In the genomic region with DNA sequence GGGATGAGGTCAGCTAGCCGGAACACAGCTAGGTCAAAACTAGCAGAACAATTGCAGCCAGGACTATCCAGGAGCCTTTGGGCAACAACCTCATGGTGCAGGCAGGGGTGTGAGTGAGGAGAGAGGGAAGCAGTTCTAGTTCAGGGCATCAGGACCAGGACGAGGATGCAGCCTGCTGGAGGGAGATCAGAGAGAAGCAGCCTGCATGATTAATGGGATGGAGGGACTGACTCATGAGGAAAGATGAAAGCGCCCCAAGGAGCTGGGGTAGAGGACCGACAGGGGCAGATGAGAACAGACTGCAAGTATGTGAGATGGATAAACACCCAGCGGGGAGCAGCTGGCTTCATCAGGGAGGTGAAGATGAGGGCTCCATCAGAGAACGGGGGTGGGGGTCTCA, we compare ENCODE assay signal across 21 cellular contexts. TPM values are rescaled to one million over a fixed set of nuclear protein-coding genes. Genes with fewer than 3 reads are reported as not detected.
DNase-seq lines count a peak whose midpoint lies in the region; ATAC-seq and TF ChIP-seq lines count a peak whose summit lies in the region.
"Had no signal": no experiment of that assay in that cellular context is flagged by ENCODE, and none has a peak within 500 bp of the region (broad histone marks: within the 10 kb centered on the region; RNA-seq: fewer than 3 reads in every experiment).

No MANE protein-coding gene starts in this region.

- no CpG with 5 or more reads among the region's 6 CpGs for WGBS in trophoblast cell (ENCODE audit: extremely low coverage, insufficient coverage, insufficient read length)
- WGBS in esophagus muscularis mucosa = 52% methylated on average over 6 of the region's 6 CpGs

- peak; percentile 27 for DNase-seq in ELF-1 (ENCODE audit: low read depth, low spot score)
- peak; percentile 52 for DNase-seq in T1000 (lab: John Stamatoyannopoulos, UW)
- DNase-seq in fibroblast of pulmonary artery (ENCODE audit: low read depth) = peak; percentile 44
- DNase-seq in trophoblast cell = no peak
- no peak for DNase-seq in colonic mucosa
- no peak for DNase-seq in esophagus muscularis mucosa (ENCODE audit: extremely low spot score)
- no peak for DNase-seq in NCI-H2107 (lab: John Stamatoyannopoulos, UW)
- DNase-seq: activated CD4-positive, alpha-beta T cell treated with anti-CD3 and anti-CD28 coated beads for 36 hours; activated naive CD8-positive, alpha-beta T cell treated with anti-CD3 and anti-CD28 coated beads, Interleukin-2, amount 50 U/mL, for 24 hours; activated T-cell treated with anti-CD3 and anti-CD28 coated beads for 4 hours; DMS79 treated with DMSO at 0.1 percent for 48 hours; NCI-H1930; NCI-H69; Peyer's patch had no signal

- peaks cover 8% of the 10 kb centered on the region for H3K79me1 ChIP-seq in trophoblast cell (ENCODE audit: low read length)

- H3K4me1 ChIP-seq in trophoblast cell (ENCODE audit: control insufficient read depth in 1 of 2, insufficient read depth in 2 of 2, low read length in 2 of 2) (peaks cover 3 to 7% of the 10 kb centered on the region in 2 experiments), colonic mucosa (no peaks in the 10 kb centered on the region), esophagus muscularis mucosa (peaks cover 0 to 8% (median 0%) of the 10 kb centered on the region in 4 donors)
- H3K4me1 ChIP-seq: Peyer's patch had no signal

- peak overlapping the region; percentile 65 for H2AK5ac ChIP-seq in trophoblast cell (ENCODE audit: low read length)

- no peak for ATAC-seq in HG03095 (IDR thresholded peaks at IDR 0.05; ENCODE audit: unreplicated experiment)
- ATAC-seq: activated CD4-positive, alpha-beta T cell treated with anti-CD3 and anti-CD28 coated beads for 36 hours; activated naive CD8-positive, alpha-beta T cell treated with anti-CD3 and anti-CD28 coated beads, Interleukin-2, amount 50 U/mL, for 24 hours; GM12878 had no signal

- peak overlapping the region; percentile 8 for H2BK12ac ChIP-seq in trophoblast cell (ENCODE audit: low read length)

- H3K36me3 ChIP-seq in trophoblast cell (ENCODE audit: control insufficient read depth in 1 of 2, insufficient read depth in 2 of 2, low read length in 2 of 2) (no peaks in the 10 kb centered on the region), colonic mucosa (no peaks in the 10 kb centered on the region), esophagus muscularis mucosa (no peaks in the 10 kb centered on the region)
- H3K36me3 ChIP-seq: Peyer's patch had no signal

- H3K4me3 ChIP-seq in fibroblast of pulmonary artery (replicated peaks; ENCODE audit: low read depth, low read length) (no peak overlapping the region), trophoblast cell (ENCODE audit: low read depth, low read length) (no peak overlapping the region), colonic mucosa (no peak overlapping the region), esophagus muscularis mucosa (no peak overlapping the region)
- H3K4me3 ChIP-seq: GM12878, Peyer's patch had no signal

- H4K8ac ChIP-seq in trophoblast cell (ENCODE audit: low read depth, low read length) = no peak overlapping the region

- H2BK5ac ChIP-seq in trophoblast cell (ENCODE audit: low read depth, low read length, poor library complexity) = no peak overlapping the region

- H3K9ac ChIP-seq in trophoblast cell (ENCODE audit: low read length) = no peak overlapping the region
- H3K9ac ChIP-seq in colonic mucosa (ENCODE audit: low read depth in 2 of 2, low read length in 2 of 2) = no peak overlapping the region
- H3K9ac ChIP-seq: parathyroid adenoma had no signal

- no peak overlapping the region for H3K23ac ChIP-seq in trophoblast cell (ENCODE audit: low read length)

- H3K9me3 ChIP-seq in trophoblast cell (ENCODE audit: insufficient read depth, low read depth, low read length) = no peaks in the 10 kb centered on the region
- H3K9me3 ChIP-seq in colonic mucosa = no peaks in the 10 kb centered on the region
- H3K9me3 ChIP-seq in esophagus muscularis mucosa = no peaks in the 10 kb centered on the region
- H3K9me3 ChIP-seq: Peyer's patch had no signal

- H3K18ac ChIP-seq in trophoblast cell (ENCODE audit: low read length) = no peak overlapping the region

- H3K14ac ChIP-seq in trophoblast cell (ENCODE audit: low read length) = no peak overlapping the region

- H2BK120ac ChIP-seq in trophoblast cell (ENCODE audit: insufficient read depth, low read length, poor library complexity) = no peak overlapping the region

- no peak overlapping the region for H3K4me2 ChIP-seq in trophoblast cell (ENCODE audit: low read length)

- intact Hi-C loops in colonic mucosa (cut with DNase I) (no loop called here), esophagus muscularis mucosa (cut with DNase I) (no loop called here)

- no peak overlapping the region for H3K4ac ChIP-seq in trophoblast cell (ENCODE audit: low read depth, low read length)

- TF ChIP-seq POLR2A in esophagus muscularis mucosa (IDR thresholded peaks at IDR 0.05; ENCODE audit: low read depth) = no peak

- no peak for TF ChIP-seq CTCF in fibroblast of pulmonary artery (IDR thresholded peaks at IDR 0.05; ENCODE audit: low read length, missing control alignments)
- no peak for TF ChIP-seq CTCF in colonic mucosa (IDR thresholded peaks at IDR 0.05)
- no peak for TF ChIP-seq CTCF in esophagus muscularis mucosa (IDR thresholded peaks at IDR 0.05)

- no peak overlapping the region for H4K91ac ChIP-seq in trophoblast cell (ENCODE audit: low read depth, low read length)

- H2AFZ ChIP-seq in trophoblast cell (ENCODE audit: insufficient read depth, low read length, poor library complexity) = no peak overlapping the region
- H2AFZ ChIP-seq: parathyroid adenoma had no signal

- TF ChIP-seq EP300 in esophagus muscularis mucosa (IDR thresholded peaks at IDR 0.05) = no peak

- H3K27me3 ChIP-seq in trophoblast cell (ENCODE audit: insufficient read depth, low read length) = no peaks in the 10 kb centered on the region
- no peaks in the 10 kb centered on the region for H3K27me3 ChIP-seq in colonic mucosa
- H3K27me3 ChIP-seq in esophagus muscularis mucosa = no peaks in the 10 kb centered on the region
- H3K27me3 ChIP-seq: Peyer's patch had no signal

- no peak overlapping the region for H4K12ac ChIP-seq in trophoblast cell (ENCODE audit: low read depth, low read length)

- no peaks in the 10 kb centered on the region for H3K79me2 ChIP-seq in trophoblast cell (ENCODE audit: control insufficient read depth, insufficient read depth, low read length, poor library complexity)
- H3K79me2 ChIP-seq: parathyroid adenoma had no signal

- H3K27ac ChIP-seq in trophoblast cell (ENCODE audit: low read depth, low read length) (no peak overlapping the region), colonic mucosa (no peak overlapping the region), esophagus muscularis mucosa (replicated peaks in 1 of 4) (no peak overlapping the region)
- H3K27ac ChIP-seq: C4-2B, parathyroid adenoma, Peyer's patch had no signal

RNA-seq across cellular contexts. Expression of a gene that starts 37.9 kb away (rescaled TPM):
- 0.06 and 0.07 TPM in 2 replicates for polyA plus RNA-seq in trophoblast cell (2013)
- total RNA-seq in colonic mucosa (not detected), esophagus muscularis mucosa (not detected)
- total RNA-seq: activated CD4-positive, alpha-beta T cell treated with anti-CD3 and anti-CD28 coated beads for 36 hours; frontal cortex; GM12878; mononuclear cell; Peyer's patch; subcutaneous adipose tissue had no signal

Comparison
In these comparisons a context has a peak if more than half of its experiments do, and no peak if none do; other contexts are left out.
1. DNase-seq: peak in ELF-1 (single experiment), T1000 (single experiment) and fibroblast of pulmonary artery (single experiment); none in trophoblast cell (0 of 2), colonic mucosa (single experiment), esophagus muscularis mucosa (single experiment) and NCI-H2107 (single experiment).